Comparison of ENCODE assay signal across 24 cellular contexts in genomic region chr2:112790305-112790704, GRCh38. TPM values are rescaled to one million over a fixed set of nuclear protein-coding genes. Genes with fewer than 3 reads are reported as not detected.
DNase-seq lines count a peak whose midpoint lies in the region; ATAC-seq, FAIRE-seq and TF ChIP-seq lines count a peak whose summit lies in the region.
"Had no signal": no experiment of that assay in that cellular context is flagged by ENCODE, and none has a peak within 500 bp of the region (broad histone marks: within the 10 kb centered on the region; RNA-seq: fewer than 3 reads in every experiment).

No MANE protein-coding gene starts in this region.

- H3K4me3 ChIP-seq in HepG2 (replicated peaks in 1 of 3; ENCODE audit: insufficient read depth in 1 of 3, low read depth in 2 of 3, low read length in 3 of 3) (no peak overlapping the region), small intestine (ENCODE audit: low read depth in 1 of 2, low read length in 2 of 2) (no peak overlapping the region), A673 (ENCODE audit: low read depth, low read length, poor library complexity, severe bottlenecking) (no peak overlapping the region)

- no peak overlapping the region for H3K4me3 Mint-ChIP-seq in Calu3 (ENCODE audit: low read depth, unreplicated experiment)

- H3K79me2 ChIP-seq in HepG2 (ENCODE audit: insufficient read depth, low read length), result no peaks in the 10 kb centered on the region

- in situ Hi-C loops in HepG2 (cut with HindIII; ENCODE audit: extremely low pct_ligation_motif_present, low pct_unique_long_range_greater_than_20kb) (no loop called here), GM13977 (cut with MboI; ENCODE audit: low pct_unique_long_range_greater_than_20kb, low sequenced_read_pairs, unreplicated experiment) (no loop called here)

- no peak overlapping the region for H3K9ac ChIP-seq in HepG2 (ENCODE audit: insufficient read depth, low read depth, low read length)

- no peaks in the 10 kb centered on the region for H3K9me3 ChIP-seq in HepG2 (ENCODE audit: low read length)
- no peaks in the 10 kb centered on the region for H3K9me3 ChIP-seq in small intestine (ENCODE audit: control insufficient read depth, low read depth)
- no peaks in the 10 kb centered on the region for H3K9me3 ChIP-seq in A673 (ENCODE audit: low read depth, low read length, poor library complexity, severe bottlenecking)

- peak overlapping the region; percentile 18 for H3K27ac Mint-ChIP-seq in Calu3 (ENCODE audit: unreplicated experiment)
- H3K27ac Mint-ChIP-seq: CD4-positive, CD25-positive, alpha-beta regulatory T cell had no signal

- TF ChIP-seq CTCF in Calu3 (IDR thresholded peaks at IDR 0.05; ENCODE audit: unreplicated experiment) (no peak), HepG2 (CRISPR knock-in tag; IDR thresholded peaks at IDR 0.05) (no peak), GM13977 (IDR thresholded peaks at IDR 0.05; ENCODE audit: extremely low read depth, insufficient read depth, missing control alignments) (no peak), A673 (conservative IDR thresholded peaks at IDR 0.05; ENCODE audit: low read depth, low read length) (no peak)

- no peak for FAIRE-seq in HepG2 (lab: Jason Lieb, UNC)
- no peak for FAIRE-seq in small intestine (lab: Jason Lieb, UNC)
- FAIRE-seq: GM12892 had no signal

- POLR2A ChIA-PET in HepG2 (lab: Yijun Ruan, JAX), result interaction anchor here (1.4 kb wide), 1 partner anchor 14 kb away, joined by 4 read pairs; no protein-coding TSS in a partner anchor
- POLR2A ChIA-PET in A673 (lab: Charles Lee; ENCODE audit: low non-redundant PET), result no interaction called here

- H3K36me3 ChIP-seq in HepG2 (replicated peaks in 1 of 2; ENCODE audit: control insufficient read depth in 1 of 2, insufficient read depth in 2 of 2, low read length in 2 of 2) (no peaks in the 10 kb centered on the region), small intestine (ENCODE audit: control insufficient read depth in 2 of 2, insufficient read depth in 2 of 2, low read length in 2 of 2) (no peaks in the 10 kb centered on the region), A673 (ENCODE audit: insufficient read depth, low read length, poor library complexity, severe bottlenecking) (no peaks in the 10 kb centered on the region)

- no peaks in the 10 kb centered on the region for H3K27me3 Mint-ChIP-seq in Calu3 (ENCODE audit: unreplicated experiment)
- H3K27me3 Mint-ChIP-seq: CD4-positive, CD25-positive, alpha-beta regulatory T cell had no signal

- DNase-seq in Calu3 (no peak), SW480 (ENCODE audit: low spot score) (peak; percentile 34), HepG2 (ENCODE audit: low spot score) (peak; percentile 49), small intestine (peak; percentile 45), GM13977 (ENCODE audit: low spot score) (no peak), SIG-M5 (lab: John Stamatoyannopoulos, UW) (no peak), A673 (ENCODE audit: low spot score) (no peak)
- DNase-seq: ACHN; CD4-positive, CD25-positive, alpha-beta regulatory T cell; DMS 273 treated with DMSO at 0.1 percent for 48 hours; DND-41; H7; KBM-7; MM.1S; NCI-H2029; NCI-H446 treated with DMSO at 0.1 percent for 48 hours; NCI-H526; NCI-H82; NK-92 treated with Interleukin-12 subunit alpha and Interleukin-12 subunit beta, amount 100 ng/mL, for 24 hours; PC-3; SHP77 had no signal

- H3K4me1 ChIP-seq in HepG2 (ENCODE audit: insufficient read depth, low read length), result peaks cover 38% of the 10 kb centered on the region
- H3K4me1 ChIP-seq in small intestine (ENCODE audit: control insufficient read depth in 2 of 2, insufficient read depth in 1 of 2, low read depth in 1 of 2, low read length in 1 of 2), result no peaks in the 10 kb centered on the region
- peaks cover 4% of the 10 kb centered on the region for H3K4me1 ChIP-seq in A673 (ENCODE audit: insufficient read depth, low read length, poor library complexity, severe bottlenecking)

- no peak overlapping the region for H2AFZ ChIP-seq in HepG2 (ENCODE audit: low read length)

- H3K27ac ChIP-seq in HepG2 (ENCODE audit: extremely low read length, insufficient read depth, low read length) (no peak overlapping the region), small intestine (ENCODE audit: low read depth in 1 of 2, low read length in 1 of 2) (no peak overlapping the region), A673 (ENCODE audit: low read depth, low read length, poor library complexity, severe bottlenecking) (no peak overlapping the region)

- ATAC-seq in HepG2, result peak; percentile 55; the same call in 2 of the 3 replicates
- ATAC-seq: PC-3 had no signal

- peak in 1 of 2 experiments; percentile 22; a peak in 1 of 4 replicates for TF ChIP-seq EP300 in HepG2 (IDR thresholded peaks at IDR 0.05; ENCODE audit: low read depth in 2 of 2, low read length in 2 of 2)
- no peak for TF ChIP-seq EP300 in HepG2 (CRISPR knock-in tag; IDR thresholded peaks at IDR 0.05; ENCODE audit: borderline replicate concordance)

- no peak for TF ChIP-seq RAD21 in HepG2 (CRISPR knock-in tag; IDR thresholded peaks at IDR 0.05)

- no peak for TF ChIP-seq POLR2A in HepG2 (IDR thresholded peaks at IDR 0.05; ENCODE audit: insufficient read depth in 1 of 2, low read depth in 2 of 2, low read length in 2 of 2)

- peak overlapping the region; percentile 13; the same call in 1 of the 2 replicates for H3K4me2 ChIP-seq in HepG2 (ENCODE audit: low read depth, low read length)

- 85% methylated on average over 5 of the region's 5 CpGs for WGBS in HepG2 (ENCODE audit: low lambda C conversion rate)
- 75 to 91% (median 86%) methylated on average over 5 of the region's 5 CpGs for WGBS in small intestine, 3 donors

- peaks cover 59% of the 10 kb centered on the region for H3K4me1 Mint-ChIP-seq in Calu3 (ENCODE audit: low read depth, unreplicated experiment)

- BruUV-seq in Calu3 (replicated peaks; lab: Mats Ljungman, UMichigan) (no TSS peak), HepG2 (replicated peaks; lab: Mats Ljungman, UMichigan) (no TSS peak), A673 (replicated peaks; lab: Mats Ljungman, UMichigan) (no TSS peak)

- no peaks in the 10 kb centered on the region for H3K27me3 ChIP-seq in HepG2 (ENCODE audit: control insufficient read depth in 1 of 2, insufficient read depth in 2 of 2, low read length in 2 of 2)
- peaks cover 0 to 2% of the 10 kb centered on the region in 2 donors for H3K27me3 ChIP-seq in small intestine (ENCODE audit: control insufficient read depth in 2 of 2, insufficient read depth in 2 of 2, low read length in 2 of 2)
- no peaks in the 10 kb centered on the region for H3K27me3 ChIP-seq in A673 (replicated peaks; ENCODE audit: insufficient read depth, low read depth, low read length, poor library complexity)

- peaks cover 3% of the 10 kb centered on the region for H3K9me3 Mint-ChIP-seq in Calu3 (ENCODE audit: low read depth, unreplicated experiment)
- H3K9me3 Mint-ChIP-seq: CD4-positive, CD25-positive, alpha-beta regulatory T cell had no signal

- intact Hi-C loops in Calu3 (cut with micrococcal nuclease; ENCODE audit: unreplicated experiment) (no loop called here), HepG2 (cut with micrococcal nuclease; ENCODE audit: unreplicated experiment) (no loop called here), A673 (cut with micrococcal nuclease; ENCODE audit: unreplicated experiment) (no loop called here)

- no peaks in the 10 kb centered on the region for H4K20me1 ChIP-seq in HepG2 (ENCODE audit: insufficient read depth, low read length)

- peaks cover 18% of the 10 kb centered on the region for H3K36me3 Mint-ChIP-seq in Calu3 (ENCODE audit: insufficient read depth, unreplicated experiment)
- H3K36me3 Mint-ChIP-seq: CD4-positive, CD25-positive, alpha-beta regulatory T cell had no signal

- CTCF ChIA-PET in Calu3 (lab: Charles Lee) (no interaction called here), HepG2 (lab: Yijun Ruan, JAX; ENCODE audit: low intra/inter-chr PET ratio, low total read pairs) (no interaction called here), A673 (lab: Charles Lee) (interaction anchor here (0.6 kb wide), 1 partner anchor 23 kb away, joined by 4 read pairs; no protein-coding TSS in a partner anchor)

RNA-seq across cellular contexts. Expression of gene IL1A, which starts 6.0 kb away (rescaled TPM):
- total RNA-seq in Calu3 (2022) (6.4 and 14.4 TPM in 2 replicates), HepG2 (2016; rRNA removed; fragmentation: Illumina TruSeq; extraction: Trizol) (not detected in 2 replicates), A673 (2021) (5.4 and 6.3 TPM in 2 replicates)
- total RNA-seq in HepG2 (2016; cell fraction: cytosol; rRNA removed; fragmentation: Illumina TruSeq; extraction: Trizol; ENCODE audit: low read depth), result not detected in 2 replicates
- total RNA-seq in HepG2 (2016; cell fraction: insoluble cytoplasmic fraction; rRNA removed; fragmentation: Illumina TruSeq; extraction: Trizol), result not detected in 2 replicates
- not detected in 2 replicates for total RNA-seq in HepG2 (2016; cell fraction: membrane; rRNA removed; fragmentation: Illumina TruSeq; extraction: Trizol)
- total RNA-seq in HepG2 (2016; cell fraction: nucleus; rRNA removed; fragmentation: Illumina TruSeq; extraction: Trizol), result not detected in 2 replicates
- polyA plus RNA-seq in HepG2 (2011; rRNA removed) (not detected in 2 replicates), small intestine (under 1 TPM in 1 of 3 donors, not detected in 2; 0.24 TPM)
- not detected in 2 replicates for polyA plus RNA-seq in HepG2 (2011; cell fraction: cytosol; rRNA removed)
- polyA plus RNA-seq in HepG2 (2011; cell fraction: nucleus; rRNA removed), result not detected in 2 replicates
- 0.05 and 0.07 TPM in 2 replicates for polyA plus RNA-seq in HepG2 (2012)
- not detected in 2 replicates for polyA plus RNA-seq in HepG2 (2016; cell fraction: cytosol; fragmentation: Illumina TruSeq; extraction: Trizol; ENCODE audit: low read depth)
- polyA plus RNA-seq in HepG2 (2016; cell fraction: insoluble cytoplasmic fraction; fragmentation: Illumina TruSeq; extraction: Trizol; ENCODE audit: low read depth), result not detected in 2 replicates
- not detected in 2 replicates for polyA plus RNA-seq in HepG2 (2016; cell fraction: membrane; fragmentation: Illumina TruSeq; extraction: Trizol; ENCODE audit: low read depth)
- polyA plus RNA-seq in HepG2 (2016; cell fraction: nucleus; fragmentation: Illumina TruSeq; extraction: Trizol; ENCODE audit: insufficient read depth, low read depth), result not detected in 2 replicates
- 0.33 TPM in 1 of 2 replicates, not detected in the other for polyA minus RNA-seq in HepG2 (2011; rRNA and poly(A)+ RNA removed; ENCODE audit: low replicate concordance)
- polyA minus RNA-seq in HepG2 (2011; cell fraction: cytosol; rRNA and poly(A)+ RNA removed), result not detected in 2 replicates
- polyA minus RNA-seq in HepG2 (2011; cell fraction: nucleus; rRNA and poly(A)+ RNA removed), result not detected in 2 replicates
- total RNA-seq: LHCN-M2 had no signal
- polyA plus RNA-seq: CD4-positive, CD25-positive, alpha-beta regulatory T cell had no signal

RNA-seq across cellular contexts. Expression of gene CKAP2L, which starts 25.9 kb away (rescaled TPM):
- total RNA-seq in Calu3 (2022), result 27.4 and 42.5 TPM in 2 replicates
- 9.5 and 21.5 TPM in 2 replicates for total RNA-seq in HepG2 (2016; rRNA removed; fragmentation: Illumina TruSeq; extraction: Trizol)
- 1.4 and 1.7 TPM in 2 replicates for total RNA-seq in HepG2 (2016; cell fraction: cytosol; rRNA removed; fragmentation: Illumina TruSeq; extraction: Trizol; ENCODE audit: low read depth)
- total RNA-seq in HepG2 (2016; cell fraction: insoluble cytoplasmic fraction; rRNA removed; fragmentation: Illumina TruSeq; extraction: Trizol), result 10.3 and 20.5 TPM in 2 replicates
- 5.6 and 6.5 TPM in 2 replicates for total RNA-seq in HepG2 (2016; cell fraction: membrane; rRNA removed; fragmentation: Illumina TruSeq; extraction: Trizol)
- total RNA-seq in HepG2 (2016; cell fraction: nucleus; rRNA removed; fragmentation: Illumina TruSeq; extraction: Trizol), result 13.3 and 18.2 TPM in 2 replicates
- polyA plus RNA-seq in HepG2 (2011; rRNA removed), result 3.9 and 7.1 TPM in 2 replicates
- 3.0 and 3.4 TPM in 2 replicates for polyA plus RNA-seq in HepG2 (2011; cell fraction: cytosol; rRNA removed)
- 2.3 and 2.6 TPM in 2 replicates for polyA plus RNA-seq in HepG2 (2011; cell fraction: nucleus; rRNA removed)
- polyA plus RNA-seq in HepG2 (2012), result 5.5 and 10.6 TPM in 2 replicates
- polyA plus RNA-seq in HepG2 (2016; cell fraction: cytosol; fragmentation: Illumina TruSeq; extraction: Trizol; ENCODE audit: low read depth), result 0.46 and 0.79 TPM in 2 replicates
- 15.6 and 16.8 TPM in 2 replicates for polyA plus RNA-seq in HepG2 (2016; cell fraction: insoluble cytoplasmic fraction; fragmentation: Illumina TruSeq; extraction: Trizol; ENCODE audit: low read depth)
- 2.4 and 2.7 TPM in 2 replicates for polyA plus RNA-seq in HepG2 (2016; cell fraction: membrane; fragmentation: Illumina TruSeq; extraction: Trizol; ENCODE audit: low read depth)
- 10.7 and 13.0 TPM in 2 replicates for polyA plus RNA-seq in HepG2 (2016; cell fraction: nucleus; fragmentation: Illumina TruSeq; extraction: Trizol; ENCODE audit: insufficient read depth, low read depth)
- 6.2 and 8.6 TPM in 2 replicates for polyA minus RNA-seq in HepG2 (2011; rRNA and poly(A)+ RNA removed; ENCODE audit: low replicate concordance)
- polyA minus RNA-seq in HepG2 (2011; cell fraction: cytosol; rRNA and poly(A)+ RNA removed), result 5.6 and 8.0 TPM in 2 replicates
- polyA minus RNA-seq in HepG2 (2011; cell fraction: nucleus; rRNA and poly(A)+ RNA removed), result 13.3 and 20.0 TPM in 2 replicates
- polyA plus RNA-seq in small intestine, result 1 to 10 TPM in 1 of 3 donors, not detected in 2; 3.6 TPM
- 48.1 and 49.6 TPM in 2 replicates for total RNA-seq in A673 (2021)

RNA-seq across cellular contexts. Expression of gene IL1B, which starts 46.3 kb away (rescaled TPM):
- total RNA-seq in Calu3 (2022), result 4.1 and 15.5 TPM in 2 replicates
- total RNA-seq in HepG2 (2016; rRNA removed; fragmentation: Illumina TruSeq; extraction: Trizol), result not detected in 2 replicates
- total RNA-seq in HepG2 (2016; cell fraction: cytosol; rRNA removed; fragmentation: Illumina TruSeq; extraction: Trizol; ENCODE audit: low read depth), result not detected in 2 replicates
- total RNA-seq in HepG2 (2016; cell fraction: insoluble cytoplasmic fraction; rRNA removed; fragmentation: Illumina TruSeq; extraction: Trizol), result not detected in 2 replicates
- not detected in 2 replicates for total RNA-seq in HepG2 (2016; cell fraction: membrane; rRNA removed; fragmentation: Illumina TruSeq; extraction: Trizol)
- total RNA-seq in HepG2 (2016; cell fraction: nucleus; rRNA removed; fragmentation: Illumina TruSeq; extraction: Trizol), result not detected in 2 replicates
- 0.08 and 0.18 TPM in 2 replicates for polyA plus RNA-seq in HepG2 (2011; rRNA removed)
- polyA plus RNA-seq in HepG2 (2011; cell fraction: cytosol; rRNA removed), result 0.03 and 0.04 TPM in 2 replicates
- polyA plus RNA-seq in HepG2 (2011; cell fraction: nucleus; rRNA removed), result not detected in 2 replicates
- polyA plus RNA-seq in HepG2 (2012), result 0.11 and 0.20 TPM in 2 replicates
- polyA plus RNA-seq in HepG2 (2016; cell fraction: cytosol; fragmentation: Illumina TruSeq; extraction: Trizol; ENCODE audit: low read depth), result not detected in 2 replicates
- not detected in 2 replicates for polyA plus RNA-seq in HepG2 (2016; cell fraction: insoluble cytoplasmic fraction; fragmentation: Illumina TruSeq; extraction: Trizol; ENCODE audit: low read depth)
- polyA plus RNA-seq in HepG2 (2016; cell fraction: membrane; fragmentation: Illumina TruSeq; extraction: Trizol; ENCODE audit: low read depth), result not detected in 2 replicates
- polyA plus RNA-seq in HepG2 (2016; cell fraction: nucleus; fragmentation: Illumina TruSeq; extraction: Trizol; ENCODE audit: insufficient read depth, low read depth), result not detected in 2 replicates
- 2.7 TPM in 1 of 2 replicates, not detected in the other for polyA minus RNA-seq in HepG2 (2011; rRNA and poly(A)+ RNA removed; ENCODE audit: low replicate concordance)
- polyA minus RNA-seq in HepG2 (2011; cell fraction: cytosol; rRNA and poly(A)+ RNA removed), result not detected in 2 replicates
- not detected in 2 replicates for polyA minus RNA-seq in HepG2 (2011; cell fraction: nucleus; rRNA and poly(A)+ RNA removed)
- polyA plus RNA-seq in small intestine, result 1 to 10 TPM; 2.7 to 5.3 (median 2.7) TPM
- 1.3 and 2.1 TPM in 2 replicates for total RNA-seq in A673 (2021)
- total RNA-seq: H7; T-helper 1 cell treated with Interleukin-12 subunit alpha and Interleukin-12 subunit beta and Interleukin-4 antibody, amounts not matched to agents 30 ng/mL and 1 ng/mL, for 36 hours had no signal
- polyA plus RNA-seq: CD4-positive, CD25-positive, alpha-beta regulatory T cell had no signal

Comparison
In these comparisons a context has a peak if more than half of its experiments do, and no peak if none do; other contexts are left out.
1. DNase-seq: peak in SW480 (single experiment), HepG2 (single experiment) and small intestine (single experiment); none in Calu3 (single experiment), GM13977 (single experiment), SIG-M5 (single experiment) and A673 (single experiment).